In the genomic region with DNA sequence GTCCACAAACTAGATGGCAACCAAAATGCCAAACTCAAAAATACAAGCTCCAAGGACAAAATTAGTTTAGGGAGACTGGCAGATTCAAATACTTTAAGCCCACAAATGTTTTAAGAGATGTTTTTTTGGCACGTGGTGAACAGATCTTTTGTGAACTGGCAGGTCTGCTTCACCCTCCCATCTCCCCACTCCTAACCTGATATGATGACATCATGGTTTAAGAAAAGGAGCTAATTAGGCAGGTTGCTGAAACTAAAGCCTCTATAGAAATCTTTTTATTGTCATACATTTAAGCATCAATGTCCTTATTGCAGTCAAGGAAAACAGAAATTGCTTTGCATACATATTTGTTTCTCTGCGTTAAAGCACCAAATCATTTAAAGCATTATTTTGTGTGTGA, we compare ENCODE assay signal across 16 cellular contexts. TPM values are rescaled to one million over a fixed set of nuclear protein-coding genes. Genes with fewer than 3 reads are reported as not detected.
DNase-seq lines count a peak whose midpoint lies in the region; ATAC-seq and TF ChIP-seq lines count a peak whose summit lies in the region.
"Had no signal": no experiment of that assay in that cellular context is flagged by ENCODE, and none has a peak within 500 bp of the region (broad histone marks: within the 10 kb centered on the region; RNA-seq: fewer than 3 reads in every experiment).

No MANE protein-coding gene starts in this region.

- no peak overlapping the region for H3K27ac ChIP-seq in A673 (ENCODE audit: low read depth, low read length, poor library complexity, severe bottlenecking)
- H3K27ac ChIP-seq: C4-2B, upper lobe of right lung had no signal

- H3K4me1 ChIP-seq in A673 (ENCODE audit: insufficient read depth, low read length, poor library complexity, severe bottlenecking): peaks cover 45% of the 10 kb centered on the region
- H3K4me1 ChIP-seq: upper lobe of right lung had no signal

- CTCF ChIA-PET in A673 (lab: Charles Lee): no interaction called here

- no peaks in the 10 kb centered on the region for H3K27me3 Mint-ChIP-seq in chondrocyte (ENCODE audit: low read depth)
- H3K27me3 Mint-ChIP-seq in nephron (ENCODE audit: low read depth): no peaks in the 10 kb centered on the region

- no TSS peak for BruUV-seq in A673 (replicated peaks; lab: Mats Ljungman, UMichigan)

- peaks cover 35% of the 10 kb centered on the region for H3K36me3 Mint-ChIP-seq in chondrocyte (ENCODE audit: low read depth)
- peaks cover 54% of the 10 kb centered on the region for H3K36me3 Mint-ChIP-seq in nephron (ENCODE audit: low read depth)

- POLR2A ChIA-PET in A673 (lab: Charles Lee; ENCODE audit: low non-redundant PET): interaction anchor here (0.6 kb wide), 1 partner anchor 856 kb away, joined by 3 read pairs; no protein-coding TSS in a partner anchor

- intact Hi-C loops in cardiac septum (cut with DNase I): no loop called here
- intact Hi-C loops in A673 (cut with micrococcal nuclease; ENCODE audit: unreplicated experiment): no loop called here

- peaks cover 5% of the 10 kb centered on the region for H3K36me3 ChIP-seq in A673 (ENCODE audit: insufficient read depth, low read length, poor library complexity, severe bottlenecking)

- H3K4me1 Mint-ChIP-seq in chondrocyte (ENCODE audit: low read depth) (peaks cover 67% of the 10 kb centered on the region), nephron (peaks cover 59% of the 10 kb centered on the region)

- H3K9me3 ChIP-seq in A673 (ENCODE audit: low read depth, low read length, poor library complexity, severe bottlenecking): no peaks in the 10 kb centered on the region
- H3K9me3 ChIP-seq: lower lobe of right lung, upper lobe of right lung had no signal

- no peak for TF ChIP-seq CTCF in chondrocyte (IDR thresholded peaks at IDR 0.05)
- TF ChIP-seq CTCF in nephron (IDR thresholded peaks at IDR 0.05; ENCODE audit: unreplicated experiment in 3 of 3): no peak
- TF ChIP-seq CTCF in A673 (conservative IDR thresholded peaks at IDR 0.05; ENCODE audit: low read depth, low read length): no peak

- H3K4me3 Mint-ChIP-seq in chondrocyte (ENCODE audit: unreplicated experiment) (peak overlapping the region; percentile 92), nephron (peak overlapping the region; percentile 87 to 95 (median 92))
- H3K4me3 Mint-ChIP-seq: activated CD4-positive, alpha-beta memory T cell treated with anti-CD3 and anti-CD28 coated beads, Interleukin-2, amount 10 ng/mL, durations not matched to agents 7 days and 5 days had no signal

- no peak overlapping the region for H3K4me3 ChIP-seq in A673 (ENCODE audit: low read depth, low read length, poor library complexity, severe bottlenecking)

- ATAC-seq in HG02970 (IDR thresholded peaks at IDR 0.05; ENCODE audit: low FRiP score, unreplicated experiment): no peak
- ATAC-seq: lower lobe of right lung, upper lobe of right lung had no signal

- no peaks in the 10 kb centered on the region for H3K9me3 Mint-ChIP-seq in chondrocyte (ENCODE audit: low read depth)
- no peaks in the 10 kb centered on the region for H3K9me3 Mint-ChIP-seq in nephron

- H3K27me3 ChIP-seq in A673 (replicated peaks; ENCODE audit: insufficient read depth, low read depth, low read length, poor library complexity): no peaks in the 10 kb centered on the region
- H3K27me3 ChIP-seq: upper lobe of right lung had no signal

- peak; percentile 8 for DNase-seq in DMS153 (lab: John Stamatoyannopoulos, UW)
- no peak for DNase-seq in DMS153 treated with DMSO at 0.1 percent for 48 hours (lab: John Stamatoyannopoulos, UW; ENCODE audit: unreplicated experiment)
- DNase-seq in NCI-H2196 treated with DMSO at 0.1 percent for 48 hours (lab: John Stamatoyannopoulos, UW; ENCODE audit: unreplicated experiment): peak; percentile 23
- DNase-seq in chondrocyte (ENCODE audit: low spot score): no peak
- DNase-seq in cardiac septum (ENCODE audit: low spot score): no peak
- DNase-seq in A673 (ENCODE audit: low spot score): no peak
- DNase-seq: 8988T; activated CD4-positive, alpha-beta memory T cell treated with anti-CD3 and anti-CD28 coated beads, Interleukin-2, amount 10 ng/mL, durations not matched to agents 7 days and 5 days; lower lobe of right lung; NCI-H1105 treated with DMSO at 0.1 percent for 48 hours; stimulated activated CD4-positive, alpha-beta T cell treated with anti-CD3 and anti-CD28 coated beads, Interleukin-12 subunit alpha, Interleukin-12 subunit beta, amount 100 ng/mL, for 4 hours; stimulated activated naive CD4-positive, alpha-beta T cell treated with Interleukin-2 at 50 U/mL for 16 hours; upper lobe of right lung had no signal

- H3K27ac Mint-ChIP-seq in chondrocyte (ENCODE audit: unreplicated experiment): peak overlapping the region; percentile 98
- peak overlapping the region; percentile 95 to 98 (median 97) for H3K27ac Mint-ChIP-seq in nephron
- H3K27ac Mint-ChIP-seq: activated CD4-positive, alpha-beta memory T cell treated with anti-CD3 and anti-CD28 coated beads, Interleukin-2, amount 10 ng/mL, durations not matched to agents 7 days and 5 days had no signal

RNA-seq across cellular contexts. Expression of a gene that starts 5.8 kb away (rescaled TPM):
- total RNA-seq in chondrocyte (80.4 to 207 TPM (median 85.8 TPM) in 3 replicates), cardiac septum (6.1 TPM), A673 (2021) (13.4 and 13.6 TPM in 2 replicates)

Comparison
In these comparisons a context has a peak if more than half of its experiments do, and no peak if none do; other contexts are left out.
1. DNase-seq: peak in DMS153 (single experiment) and NCI-H2196 treated with DMSO at 0.1 percent for 48 hours (single experiment); none in DMS153 treated with DMSO at 0.1 percent for 48 hours (single experiment), chondrocyte (single experiment), cardiac septum (single experiment) and A673 (single experiment).